ENCODE assay signal across 16 cellular contexts in the genomic region with DNA sequence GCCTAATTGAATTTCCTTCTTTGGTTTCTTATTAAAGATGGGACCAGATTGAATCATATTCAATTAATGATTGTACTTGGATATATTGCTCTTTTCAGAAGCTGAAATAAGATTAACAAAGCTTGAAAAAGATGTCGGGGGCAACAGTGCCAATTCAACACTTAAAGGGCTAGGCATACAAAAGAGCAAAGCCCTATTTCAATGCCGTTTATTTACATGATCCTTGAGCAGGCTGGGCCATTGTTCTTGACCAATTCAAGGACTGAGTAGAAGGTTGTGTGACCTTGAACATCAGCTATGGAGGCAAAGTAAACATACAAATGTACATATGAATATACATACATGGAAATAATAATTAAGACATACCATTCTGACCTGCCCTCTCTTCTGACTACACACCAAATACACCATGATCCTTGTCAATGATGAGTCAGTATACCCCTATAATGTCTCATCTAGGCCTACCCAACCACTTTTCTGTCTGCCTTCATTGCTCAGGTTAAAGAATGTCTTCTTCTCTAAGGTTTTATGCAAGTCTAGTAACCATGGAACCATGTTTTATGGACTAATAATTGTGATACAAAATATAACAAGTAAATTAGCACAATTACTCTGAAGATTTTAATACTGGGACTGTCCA.
A peak's percentile ranks its signal among the peaks of the same experiment; 100 is the strongest.
DNase-seq lines count a peak whose midpoint lies in the region; ATAC-seq and TF ChIP-seq lines count a peak whose summit lies in the region.
"Had no signal": no experiment of that assay in that cellular context is flagged by ENCODE, and none has a peak within 500 bp of the region (broad histone marks: within the 10 kb centered on the region; RNA-seq: fewer than 3 reads in every experiment).

No MANE protein-coding gene starts in this region.

- in situ Hi-C loops in HAP-1 (cut with MboI; ENCODE audit: low sequenced_read_pairs) = no loop called here

- H3K36me3 ChIP-seq in HAP-1 (replicated peaks) = no peaks in the 10 kb centered on the region

- ATAC-seq in SK-N-SH treated with all-trans-retinoic acid at 6 μM for 48 hours = no peak
- no peak for ATAC-seq in HG03159 (IDR thresholded peaks at IDR 0.05; ENCODE audit: unreplicated experiment)
- no peak for ATAC-seq in GM21786 (IDR thresholded peaks at IDR 0.05; ENCODE audit: unreplicated experiment)

- DNase-seq in COLO668 (lab: John Stamatoyannopoulos, UW; ENCODE audit: unreplicated experiment) (peak; percentile 33), HAP-1 (ENCODE audit: low spot score in 2 of 2) (peak; percentile 77 to 97), NCI-H69 (lab: John Stamatoyannopoulos, UW) (peak; percentile 18), kidney tubule cell (ENCODE audit: low spot score) (no peak)
- DNase-seq: Calu3; CD4-positive, alpha-beta T cell; DND-41; KG1; NCI-H1417 treated with DMSO at 0.1 percent for 48 hours; NCI-H187 treated with DMSO at 0.1 percent for 48 hours; NCI-H524; NK-92 treated with Interleukin-12 subunit alpha and Interleukin-12 subunit beta, amount 100 ng/mL, for 24 hours; Right ventricle myocardium superior had no signal

- H3K27me3 ChIP-seq in HAP-1 (ENCODE audit: low read depth) = no peaks in the 10 kb centered on the region

- H3K4me3 ChIP-seq in HAP-1 = no peak overlapping the region

- no peaks in the 10 kb centered on the region; the same call in 1 of the 2 replicates for H3K9me3 ChIP-seq in HAP-1

- peaks cover 40% of the 10 kb centered on the region for H3K4me1 ChIP-seq in HAP-1

TF ChIP-seq in SK-N-SH treated with all-trans-retinoic acid at 6 μM for 48 hours, 23 proteins besides CTCF, POLR2A, EP300 and RAD21:
- TF ChIP-seq ISL1 (CRISPR knock-in tag; IDR thresholded peaks at IDR 0.05) = peak; percentile 63
- TF ChIP-seq, protein P1, sequence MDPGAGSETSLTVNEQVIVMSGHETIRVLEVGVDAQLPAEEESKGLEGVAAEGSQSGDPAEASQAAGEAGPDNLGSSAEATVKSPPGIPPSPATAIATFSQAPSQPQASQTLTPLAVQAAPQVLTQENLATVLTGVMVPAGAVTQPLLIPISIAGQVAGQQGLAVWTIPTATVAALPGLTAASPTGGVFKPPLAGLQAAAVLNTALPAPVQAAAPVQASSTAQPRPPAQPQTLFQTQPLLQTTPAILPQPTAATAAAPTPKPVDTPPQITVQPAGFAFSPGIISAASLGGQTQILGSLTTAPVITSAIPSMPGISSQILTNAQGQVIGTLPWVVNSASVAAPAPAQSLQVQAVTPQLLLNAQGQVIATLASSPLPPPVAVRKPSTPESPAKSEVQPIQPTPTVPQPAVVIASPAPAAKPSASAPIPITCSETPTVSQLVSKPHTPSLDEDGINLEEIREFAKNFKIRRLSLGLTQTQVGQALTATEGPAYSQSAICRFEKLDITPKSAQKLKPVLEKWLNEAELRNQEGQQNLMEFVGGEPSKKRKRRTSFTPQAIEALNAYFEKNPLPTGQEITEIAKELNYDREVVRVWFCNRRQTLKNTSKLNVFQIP (CRISPR knock-in tag; IDR thresholded peaks at IDR 0.05; ENCODE audit: borderline replicate concordance, low read depth) = no peak
